ENCODE assay signal across 8 cellular contexts in the genomic region with DNA sequence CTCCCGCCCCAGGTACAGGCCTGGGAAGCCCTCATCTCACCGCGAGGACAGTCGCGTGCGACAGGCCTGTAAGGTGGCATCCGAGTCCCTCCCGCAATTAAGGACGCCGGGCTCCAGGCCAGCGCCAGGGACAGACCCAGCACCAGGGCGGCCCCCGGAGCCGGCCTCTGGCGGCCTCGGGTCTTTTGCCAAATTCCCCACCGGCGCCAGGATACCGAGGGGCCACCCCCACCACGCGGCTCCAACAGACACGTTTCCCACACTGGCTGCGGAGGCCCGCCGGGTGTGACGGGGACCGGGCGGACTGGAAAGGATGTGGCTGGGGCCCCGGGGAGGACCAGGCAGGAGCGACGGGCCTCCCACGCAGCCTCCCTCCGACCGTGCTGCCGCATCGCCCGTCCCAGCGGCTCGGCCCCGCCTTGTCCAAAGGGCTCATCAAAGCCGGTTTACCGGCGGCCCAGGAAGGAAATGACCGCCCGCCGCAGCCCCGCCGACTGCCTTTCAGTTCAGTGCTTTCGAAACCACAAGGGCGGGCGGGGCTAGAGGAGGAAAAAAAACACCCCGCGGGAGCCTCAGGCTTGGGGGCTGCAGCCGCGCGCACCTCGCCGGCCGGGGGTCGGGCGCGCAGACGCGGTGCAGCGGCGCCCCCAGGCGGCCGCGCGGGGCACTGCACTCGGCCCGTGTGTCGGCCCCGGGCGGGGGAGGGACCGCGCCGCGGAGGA. TPM values are rescaled to one million over a fixed set of nuclear protein-coding genes. Genes with fewer than 3 reads are reported as not detected.
DNase-seq lines count a peak whose midpoint lies in the region; ATAC-seq and TF ChIP-seq lines count a peak whose summit lies in the region.

No MANE protein-coding gene starts in this region.

- POLR2A ChIA-PET in PC-9 (lab: Charles Lee; ENCODE audit: unreplicated experiment) = no interaction called here

- H3K9me3 Mint-ChIP-seq in activated T-helper 1 cell treated with anti-CD3 and anti-CD28 coated beads, Interleukin-12 subunit alpha, Interleukin-12 subunit beta, Interleukin-2, Interleukin-4 antibody, amounts not matched to agents 30 ng/mL and 10 ng/mL and 1 ng/mL, durations not matched to agents 14 hours and 24 hours and 36 hours = no peaks in the 10 kb centered on the region
- no peaks in the 10 kb centered on the region for H3K9me3 Mint-ChIP-seq in natural killer cell treated with Interleukin-12 subunit alpha and Interleukin-12 subunit beta and Interleukin-15 and Interleukin-18, amount 100 ng/mL, for 72 hours

- H2AFZ ChIP-seq in PC-9 = peak overlapping the region; percentile 86

- H3K9me3 ChIP-seq in DOHH2 (ENCODE audit: control insufficient read depth, insufficient read depth, low read length) = no peaks in the 10 kb centered on the region
- H3K9me3 ChIP-seq in PC-9 (ENCODE audit: insufficient read depth, low read depth) = no peaks in the 10 kb centered on the region

- H3K4me2 ChIP-seq in DOHH2 (ENCODE audit: low read length) (peak overlapping the region; percentile 96), PC-9 (peak overlapping the region; percentile 86)

- no peak for TF ChIP-seq CTCF in DOHH2 (IDR thresholded peaks at IDR 0.05; ENCODE audit: low read depth, low read length, poor library complexity, severe bottlenecking)
- TF ChIP-seq CTCF in PC-9 (conservative IDR thresholded peaks at IDR 0.05) = no peak
- TF ChIP-seq CTCF in fibroblast of mammary gland (conservative IDR thresholded peaks at IDR 0.05; ENCODE audit: control insufficient read depth, insufficient read depth, low read depth, low read length) = no peak

- intact Hi-C loops in PC-9 (cut with micrococcal nuclease; ENCODE audit: unreplicated experiment) = loop anchor here (1.0 to 10.0 kb wide), 9 partner anchors 105 to 925 kb away; no protein-coding TSS in a partner anchor
- intact Hi-C loops in activated T-helper 1 cell treated with anti-CD3 and anti-CD28 coated beads, Interleukin-12 subunit alpha, Interleukin-12 subunit beta, Interleukin-2, Interleukin-4 antibody, amounts not matched to agents 30 ng/mL and 10 ng/mL and 1 ng/mL, durations not matched to agents 14 hours and 24 hours and 36 hours (cut with micrococcal nuclease) = loop anchor here (1.0 to 10.0 kb wide), 7 partner anchors 12 to 587 kb away; a partner anchor contains a TSS

- peaks cover 3% of the 10 kb centered on the region for H3K36me3 Mint-ChIP-seq in activated T-helper 1 cell treated with anti-CD3 and anti-CD28 coated beads, Interleukin-12 subunit alpha, Interleukin-12 subunit beta, Interleukin-2, Interleukin-4 antibody, amounts not matched to agents 30 ng/mL and 10 ng/mL and 1 ng/mL, durations not matched to agents 14 hours and 24 hours and 36 hours (ENCODE audit: low read depth)
- no peaks in the 10 kb centered on the region for H3K36me3 Mint-ChIP-seq in natural killer cell treated with Interleukin-12 subunit alpha and Interleukin-12 subunit beta and Interleukin-15 and Interleukin-18, amount 100 ng/mL, for 72 hours

- DNase-seq in KBM-7 = peak; percentile 98
- peak; percentile 86 to 96 for DNase-seq in PC-9
- DNase-seq in activated T-helper 1 cell treated with anti-CD3 and anti-CD28 coated beads, Interleukin-12 subunit alpha, Interleukin-12 subunit beta, Interleukin-2, Interleukin-4 antibody, amounts not matched to agents 30 ng/mL and 10 ng/mL and 1 ng/mL, durations not matched to agents 14 hours and 24 hours and 36 hours (ENCODE audit: low spot score) = peak; percentile 76
- peak; percentile 89 for DNase-seq in fibroblast of mammary gland (ENCODE audit: low read depth)
- DNase-seq in natural killer cell treated with Interleukin-12 subunit alpha and Interleukin-12 subunit beta and Interleukin-15 and Interleukin-18, amount 100 ng/mL, for 72 hours (ENCODE audit: low spot score) = peak; percentile 94
- peak; percentile 90 for DNase-seq in stimulated activated naive CD4-positive, alpha-beta T cell treated with Interleukin-2 at 50 U/mL for 16 hours (lab: John Stamatoyannopoulos, UW)

- no peak overlapping the region for H3K27ac Mint-ChIP-seq in activated T-helper 1 cell treated with anti-CD3 and anti-CD28 coated beads, Interleukin-12 subunit alpha, Interleukin-12 subunit beta, Interleukin-2, Interleukin-4 antibody, amounts not matched to agents 30 ng/mL and 10 ng/mL and 1 ng/mL, durations not matched to agents 14 hours and 24 hours and 36 hours
- peak overlapping the region in 1 of 2 donors; percentile 46 for H3K27ac Mint-ChIP-seq in natural killer cell treated with Interleukin-12 subunit alpha and Interleukin-12 subunit beta and Interleukin-15 and Interleukin-18, amount 100 ng/mL, for 72 hours

- H3K4me1 Mint-ChIP-seq in activated T-helper 1 cell treated with anti-CD3 and anti-CD28 coated beads, Interleukin-12 subunit alpha, Interleukin-12 subunit beta, Interleukin-2, Interleukin-4 antibody, amounts not matched to agents 30 ng/mL and 10 ng/mL and 1 ng/mL, durations not matched to agents 14 hours and 24 hours and 36 hours (ENCODE audit: low read depth) = peaks cover 24% of the 10 kb centered on the region
- peaks cover 7 to 16% of the 10 kb centered on the region in 2 donors for H3K4me1 Mint-ChIP-seq in natural killer cell treated with Interleukin-12 subunit alpha and Interleukin-12 subunit beta and Interleukin-15 and Interleukin-18, amount 100 ng/mL, for 72 hours (ENCODE audit: low read depth in 2 of 2)

- in situ Hi-C loops in KBM-7 (cut with MboI; ENCODE audit: low pct_unique_long_range_greater_than_20kb, low sequenced_read_pairs) = loop anchor here (10.0 kb wide), 1 partner anchor 575 kb away; a partner anchor contains a TSS

- H3K36me3 ChIP-seq in DOHH2 (ENCODE audit: control insufficient read depth, low read length) (no peaks in the 10 kb centered on the region), PC-9 (ENCODE audit: low read depth) (no peaks in the 10 kb centered on the region)

- peak overlapping the region; percentile 15 for H3K4me3 Mint-ChIP-seq in activated T-helper 1 cell treated with anti-CD3 and anti-CD28 coated beads, Interleukin-12 subunit alpha, Interleukin-12 subunit beta, Interleukin-2, Interleukin-4 antibody, amounts not matched to agents 30 ng/mL and 10 ng/mL and 1 ng/mL, durations not matched to agents 14 hours and 24 hours and 36 hours
- peak overlapping the region; percentile 54 for H3K4me3 Mint-ChIP-seq in natural killer cell treated with Interleukin-12 subunit alpha and Interleukin-12 subunit beta and Interleukin-15 and Interleukin-18, amount 100 ng/mL, for 72 hours

- CTCF ChIA-PET in PC-9 (lab: Charles Lee) = interaction anchor here (0.6 to 1.4 kb wide), 2 partner anchors 140 to 284 kb away, joined by 5 to 8 read pairs; no protein-coding TSS in a partner anchor

- H3K79me2 ChIP-seq in DOHH2 (ENCODE audit: control insufficient read depth, low read length) (peaks cover 56% of the 10 kb centered on the region), PC-9 (ENCODE audit: low read depth) (0 out of 2 replicates have a peak, but pooled peaks cover 12% of the 10 kb centered on the region)

- H3F3A ChIP-seq in DOHH2 (ENCODE audit: control insufficient read depth, insufficient read depth) (peaks cover 2% of the 10 kb centered on the region; the same call in 1 of the 2 replicates), PC-9 (ENCODE audit: insufficient read depth, low read depth) (peaks cover 5% of the 10 kb centered on the region; the same call in 1 of the 2 replicates)

- no peaks in the 10 kb centered on the region for H3K9me2 ChIP-seq in DOHH2 (replicated peaks; ENCODE audit: control insufficient read depth, low read length)
- H3K9me2 ChIP-seq in PC-9 (ENCODE audit: insufficient read depth) = no peaks in the 10 kb centered on the region

- 0 out of 2 replicates have a peak, but pooled peaks cover 4% of the 10 kb centered on the region for H4K20me1 ChIP-seq in DOHH2 (ENCODE audit: control insufficient read depth, insufficient read depth, low read depth, low read length)
- no peaks in the 10 kb centered on the region for H4K20me1 ChIP-seq in PC-9 (ENCODE audit: insufficient read depth)

- H3K27me3 ChIP-seq in DOHH2 (ENCODE audit: control insufficient read depth, low read length) (no peaks in the 10 kb centered on the region), PC-9 (ENCODE audit: insufficient read depth, low read depth) (no peaks in the 10 kb centered on the region)

- ATAC-seq in GM21717 (IDR thresholded peaks at IDR 0.05; ENCODE audit: unreplicated experiment) = peak; percentile 69
- ATAC-seq in natural killer cell treated with Interleukin-12 subunit alpha and Interleukin-12 subunit beta and Interleukin-15 and Interleukin-18, amount 100 ng/mL, for 72 hours = peak; percentile 89 to 90

- BruUV-seq in PC-9 (replicated peaks; lab: Mats Ljungman, UMichigan) = TSS peak; percentile 73

- peak overlapping the region; percentile 79 for H3K4me3 ChIP-seq in DOHH2 (ENCODE audit: low read length)
- H3K4me3 ChIP-seq in PC-9 = peak overlapping the region; percentile 70
- peak overlapping the region; percentile 45 for H3K4me3 ChIP-seq in fibroblast of mammary gland (ENCODE audit: control insufficient read depth, low read depth, low read length)

- peaks cover 35% of the 10 kb centered on the region for H3K4me1 ChIP-seq in DOHH2 (ENCODE audit: control insufficient read depth, low read length)
- H3K4me1 ChIP-seq in PC-9 (replicated peaks; ENCODE audit: insufficient read depth) = peaks cover 13% of the 10 kb centered on the region

- peak overlapping the region; percentile 55 for H3K27ac ChIP-seq in DOHH2 (ENCODE audit: low read depth, low read length)
- peak overlapping the region; percentile 74 for H3K27ac ChIP-seq in PC-9

- no peaks in the 10 kb centered on the region for H3K27me3 Mint-ChIP-seq in activated T-helper 1 cell treated with anti-CD3 and anti-CD28 coated beads, Interleukin-12 subunit alpha, Interleukin-12 subunit beta, Interleukin-2, Interleukin-4 antibody, amounts not matched to agents 30 ng/mL and 10 ng/mL and 1 ng/mL, durations not matched to agents 14 hours and 24 hours and 36 hours (ENCODE audit: insufficient read depth)
- H3K27me3 Mint-ChIP-seq in natural killer cell treated with Interleukin-12 subunit alpha and Interleukin-12 subunit beta and Interleukin-15 and Interleukin-18, amount 100 ng/mL, for 72 hours = no peaks in the 10 kb centered on the region

RNA-seq across cellular contexts. Expression of a gene that starts 11.2 kb away (rescaled TPM):
- 13.3 and 14.6 TPM in 2 replicates for total RNA-seq in PC-9 (2021)
- total RNA-seq in activated T-helper 1 cell treated with anti-CD3 and anti-CD28 coated beads, Interleukin-12 subunit alpha, Interleukin-12 subunit beta, Interleukin-2, Interleukin-4 antibody, amounts not matched to agents 30 ng/mL and 10 ng/mL and 1 ng/mL, durations not matched to agents 14 hours and 24 hours and 36 hours = 14.5 and 14.9 TPM in 2 replicates
- total RNA-seq in natural killer cell treated with Interleukin-12 subunit alpha and Interleukin-12 subunit beta and Interleukin-15 and Interleukin-18, amount 100 ng/mL, for 72 hours = 10 to 100 TPM; 10.5 to 16.2 TPM

Comparison
In these comparisons a context has a peak if more than half of its experiments do, and no peak if none do; other contexts are left out.
1. Peak in every context shown above with its lines: DNase-seq, ATAC-seq, H3K4me3 ChIP-seq and H3K27ac ChIP-seq.